19 cellular contexts compared by ENCODE assay signal in genomic region chr17:55737976-55738501, GRCh38. TPM values are rescaled to one million over a fixed set of nuclear protein-coding genes. Genes with fewer than 3 reads are reported as not detected.
DNase-seq lines count a peak whose midpoint lies in the region; ATAC-seq and TF ChIP-seq lines count a peak whose summit lies in the region.
"Had no signal": no experiment of that assay in that cellular context is flagged by ENCODE, and none has a peak within 500 bp of the region (broad histone marks: within the 10 kb centered on the region; RNA-seq: fewer than 3 reads in every experiment).

No MANE protein-coding gene starts in this region.

- TF ChIP-seq CTCF in GM13976 (IDR thresholded peaks at IDR 0.05; ENCODE audit: borderline replicate concordance, control extremely low read depth, extremely low read depth, insufficient read depth, missing control alignments) (no peak), fibroblast of lung (conservative IDR thresholded peaks at IDR 0.05 in 1 of 2, IDR thresholded peaks at IDR 0.05 in 1 of 2; ENCODE audit: low read depth in 1 of 2, low read length in 2 of 2) (no peak)

- no peaks in the 10 kb centered on the region for H4K20me1 ChIP-seq in fibroblast of lung (ENCODE audit: control insufficient read depth, extremely low read depth, insufficient read depth, low read length)

- no peak overlapping the region for H3K9ac ChIP-seq in fibroblast of lung (ENCODE audit: insufficient read depth, low read length)
- H3K9ac ChIP-seq: GM23248, KMS-11 had no signal

- no peaks in the 10 kb centered on the region for H3K9me3 ChIP-seq in fibroblast of lung (ENCODE audit: control insufficient read depth, insufficient read depth, low read depth, low read length)
- H3K9me3 ChIP-seq: SJSA1 had no signal

- H3K4me3 ChIP-seq in fibroblast of lung (replicated peaks in 1 of 4; ENCODE audit: control extremely low read depth in 1 of 4, insufficient read depth in 1 of 4, low read depth in 3 of 4, low read length in 4 of 4) = no peak overlapping the region
- H3K4me3 ChIP-seq: GM23248, SJSA1 had no signal

- no peaks in the 10 kb centered on the region for H3K36me3 Mint-ChIP-seq in naive thymus-derived CD8-positive, alpha-beta T cell

- peaks cover 8% of the 10 kb centered on the region for H3K4me1 ChIP-seq in fibroblast of lung (ENCODE audit: control insufficient read depth, extremely low read depth, insufficient read depth, low read length)

- in situ Hi-C loops in GM13976 (cut with MboI; ENCODE audit: low sequenced_read_pairs, unreplicated experiment) = no loop called here

- DNase-seq in DMS53 (lab: John Stamatoyannopoulos, UW) = peak; percentile 6
- DNase-seq in DMS53 treated with DMSO at 0.1 percent for 48 hours (lab: John Stamatoyannopoulos, UW; ENCODE audit: unreplicated experiment) = no peak
- DNase-seq in GM13976 (ENCODE audit: low spot score) = peak; percentile 8
- peak; percentile 95 for DNase-seq in OCI-M1 (lab: John Stamatoyannopoulos, UW)
- no peak for DNase-seq in fibroblast of lung (ENCODE audit: low read depth in 2 of 2)
- DNase-seq in AG08396 (ENCODE audit: low spot score) = no peak
- DNase-seq in naive thymus-derived CD8-positive, alpha-beta T cell = no peak
- DNase-seq in activated effector memory CD4-positive, alpha-beta T cell treated with Interleukin-2 at 50 U/mL for 16 hours = no peak
- DNase-seq: GM23248, MM.1S, NCI-H1417 treated with DMSO at 0.1 percent for 48 hours, NCI-H2029, NCI-H2171 treated with DMSO at 0.1 percent for 48 hours, NCI-H510A, T-helper 1 cell had no signal

- H3K27ac Mint-ChIP-seq in naive thymus-derived CD8-positive, alpha-beta T cell = no peak overlapping the region

- H3K36me3 ChIP-seq in fibroblast of lung (ENCODE audit: control insufficient read depth, insufficient read depth, low read length) = no peaks in the 10 kb centered on the region
- H3K36me3 ChIP-seq: SJSA1 had no signal

- no peaks in the 10 kb centered on the region for H3K79me2 ChIP-seq in fibroblast of lung (ENCODE audit: control insufficient read depth, insufficient read depth, low read length)

- H2AFZ ChIP-seq in fibroblast of lung (ENCODE audit: low read length) = peak overlapping the region; percentile 22
- H2AFZ ChIP-seq: GM23248 had no signal

- H3K4me2 ChIP-seq in fibroblast of lung (ENCODE audit: extremely low read depth, insufficient read depth, low read length) = no peak overlapping the region
- H3K4me2 ChIP-seq: KMS-11 had no signal

- POLR2A ChIA-PET in naive thymus-derived CD8-positive, alpha-beta T cell (lab: Charles Lee) = no interaction called here

- no peaks in the 10 kb centered on the region for H3K9me3 Mint-ChIP-seq in naive thymus-derived CD8-positive, alpha-beta T cell

- peaks cover 6 to 23% (median 10%) of the 10 kb centered on the region in 5 donors for H3K27me3 Mint-ChIP-seq in naive thymus-derived CD8-positive, alpha-beta T cell

- no peak overlapping the region for H3K4me3 Mint-ChIP-seq in naive thymus-derived CD8-positive, alpha-beta T cell

- no peaks in the 10 kb centered on the region for H3K27me3 ChIP-seq in fibroblast of lung (ENCODE audit: control insufficient read depth, insufficient read depth, low read length)

- no peak for ATAC-seq in naive thymus-derived CD8-positive, alpha-beta T cell

- no peak overlapping the region for H3K27ac ChIP-seq in fibroblast of lung (ENCODE audit: insufficient read depth, low read length)
- H3K27ac ChIP-seq: 22Rv1, GM23248, KMS-11, RWPE1, SJSA1 had no signal

- H3K4me1 Mint-ChIP-seq in naive thymus-derived CD8-positive, alpha-beta T cell = peaks cover 0 to 5% (median 0%) of the 10 kb centered on the region in 4 donors

RNA-seq across cellular contexts. Expression of gene PCTP, which starts 12.8 kb away (rescaled TPM):
- 16.9 and 20.6 TPM in 2 replicates for total RNA-seq in fibroblast of lung
- 20.4 and 21.5 TPM in 2 replicates for polyA plus RNA-seq in fibroblast of lung
- polyA plus RNA-seq in fibroblast of lung (2012) = 11.8 and 11.9 TPM in 2 replicates
- polyA minus RNA-seq in fibroblast of lung (ENCODE audit: low replicate concordance) = 7.3 and 12.6 TPM in 2 replicates
- 1 to 10 TPM; 2.7 to 2.9 TPM for total RNA-seq in naive thymus-derived CD8-positive, alpha-beta T cell
- 1 to 10 TPM; 1.8 to 3.7 (median 2.3) TPM for polyA plus RNA-seq in naive thymus-derived CD8-positive, alpha-beta T cell

RNA-seq across cellular contexts. Expression of gene TMEM100, which starts 15.4 kb away (rescaled TPM):
- 1.7 and 2.6 TPM in 2 replicates for total RNA-seq in fibroblast of lung
- 2.2 and 3.5 TPM in 2 replicates for polyA plus RNA-seq in fibroblast of lung
- 2.3 and 4.0 TPM in 2 replicates for polyA plus RNA-seq in fibroblast of lung (2012)
- polyA minus RNA-seq in fibroblast of lung (ENCODE audit: low replicate concordance) = 0.75 and 4.9 TPM in 2 replicates
- total RNA-seq in naive thymus-derived CD8-positive, alpha-beta T cell = not detected
- polyA plus RNA-seq in naive thymus-derived CD8-positive, alpha-beta T cell = not detected
- total RNA-seq: GM23248 had no signal

Comparison
In these comparisons a context has a peak if more than half of its experiments do, and no peak if none do; other contexts are left out.
1. DNase-seq: peak in DMS53 (single experiment), GM13976 (single experiment) and OCI-M1 (single experiment); none in DMS53 treated with DMSO at 0.1 percent for 48 hours (single experiment), fibroblast of lung (0 of 2), AG08396 (single experiment), naive thymus-derived CD8-positive, alpha-beta T cell (0 of 10) and activated effector memory CD4-positive, alpha-beta T cell treated with Interleukin-2 at 50 U/mL for 16 hours (single experiment).